Comparison of ENCODE assay signal across 1 cellular context in the genomic region with DNA sequence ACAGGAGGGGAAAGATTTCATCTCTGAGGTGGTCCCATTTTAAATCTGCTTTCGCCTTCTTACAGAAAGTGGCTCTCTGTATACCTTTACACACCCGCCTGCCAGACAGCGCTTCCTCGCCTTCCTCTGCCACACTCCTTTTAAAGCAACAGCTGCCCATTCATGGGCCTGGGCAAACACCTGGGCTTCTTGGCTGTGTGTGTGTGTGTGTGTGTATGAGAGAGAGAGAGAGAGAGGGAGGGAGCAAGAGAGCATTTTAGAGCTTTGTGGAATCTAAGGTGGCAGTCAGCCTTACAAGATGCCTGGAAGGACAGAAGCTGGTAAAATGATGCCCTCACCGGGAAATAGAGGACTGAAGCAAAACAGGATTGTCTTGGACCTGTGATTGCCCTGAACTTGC.
TF ChIP-seq lines count a peak whose summit lies in the region.

No MANE protein-coding gene starts in this region.

TF ChIP-seq in GM23338, 12 proteins besides CTCF, POLR2A, EP300 and RAD21 (continued from another document):
- TF ChIP-seq, protein P1, sequence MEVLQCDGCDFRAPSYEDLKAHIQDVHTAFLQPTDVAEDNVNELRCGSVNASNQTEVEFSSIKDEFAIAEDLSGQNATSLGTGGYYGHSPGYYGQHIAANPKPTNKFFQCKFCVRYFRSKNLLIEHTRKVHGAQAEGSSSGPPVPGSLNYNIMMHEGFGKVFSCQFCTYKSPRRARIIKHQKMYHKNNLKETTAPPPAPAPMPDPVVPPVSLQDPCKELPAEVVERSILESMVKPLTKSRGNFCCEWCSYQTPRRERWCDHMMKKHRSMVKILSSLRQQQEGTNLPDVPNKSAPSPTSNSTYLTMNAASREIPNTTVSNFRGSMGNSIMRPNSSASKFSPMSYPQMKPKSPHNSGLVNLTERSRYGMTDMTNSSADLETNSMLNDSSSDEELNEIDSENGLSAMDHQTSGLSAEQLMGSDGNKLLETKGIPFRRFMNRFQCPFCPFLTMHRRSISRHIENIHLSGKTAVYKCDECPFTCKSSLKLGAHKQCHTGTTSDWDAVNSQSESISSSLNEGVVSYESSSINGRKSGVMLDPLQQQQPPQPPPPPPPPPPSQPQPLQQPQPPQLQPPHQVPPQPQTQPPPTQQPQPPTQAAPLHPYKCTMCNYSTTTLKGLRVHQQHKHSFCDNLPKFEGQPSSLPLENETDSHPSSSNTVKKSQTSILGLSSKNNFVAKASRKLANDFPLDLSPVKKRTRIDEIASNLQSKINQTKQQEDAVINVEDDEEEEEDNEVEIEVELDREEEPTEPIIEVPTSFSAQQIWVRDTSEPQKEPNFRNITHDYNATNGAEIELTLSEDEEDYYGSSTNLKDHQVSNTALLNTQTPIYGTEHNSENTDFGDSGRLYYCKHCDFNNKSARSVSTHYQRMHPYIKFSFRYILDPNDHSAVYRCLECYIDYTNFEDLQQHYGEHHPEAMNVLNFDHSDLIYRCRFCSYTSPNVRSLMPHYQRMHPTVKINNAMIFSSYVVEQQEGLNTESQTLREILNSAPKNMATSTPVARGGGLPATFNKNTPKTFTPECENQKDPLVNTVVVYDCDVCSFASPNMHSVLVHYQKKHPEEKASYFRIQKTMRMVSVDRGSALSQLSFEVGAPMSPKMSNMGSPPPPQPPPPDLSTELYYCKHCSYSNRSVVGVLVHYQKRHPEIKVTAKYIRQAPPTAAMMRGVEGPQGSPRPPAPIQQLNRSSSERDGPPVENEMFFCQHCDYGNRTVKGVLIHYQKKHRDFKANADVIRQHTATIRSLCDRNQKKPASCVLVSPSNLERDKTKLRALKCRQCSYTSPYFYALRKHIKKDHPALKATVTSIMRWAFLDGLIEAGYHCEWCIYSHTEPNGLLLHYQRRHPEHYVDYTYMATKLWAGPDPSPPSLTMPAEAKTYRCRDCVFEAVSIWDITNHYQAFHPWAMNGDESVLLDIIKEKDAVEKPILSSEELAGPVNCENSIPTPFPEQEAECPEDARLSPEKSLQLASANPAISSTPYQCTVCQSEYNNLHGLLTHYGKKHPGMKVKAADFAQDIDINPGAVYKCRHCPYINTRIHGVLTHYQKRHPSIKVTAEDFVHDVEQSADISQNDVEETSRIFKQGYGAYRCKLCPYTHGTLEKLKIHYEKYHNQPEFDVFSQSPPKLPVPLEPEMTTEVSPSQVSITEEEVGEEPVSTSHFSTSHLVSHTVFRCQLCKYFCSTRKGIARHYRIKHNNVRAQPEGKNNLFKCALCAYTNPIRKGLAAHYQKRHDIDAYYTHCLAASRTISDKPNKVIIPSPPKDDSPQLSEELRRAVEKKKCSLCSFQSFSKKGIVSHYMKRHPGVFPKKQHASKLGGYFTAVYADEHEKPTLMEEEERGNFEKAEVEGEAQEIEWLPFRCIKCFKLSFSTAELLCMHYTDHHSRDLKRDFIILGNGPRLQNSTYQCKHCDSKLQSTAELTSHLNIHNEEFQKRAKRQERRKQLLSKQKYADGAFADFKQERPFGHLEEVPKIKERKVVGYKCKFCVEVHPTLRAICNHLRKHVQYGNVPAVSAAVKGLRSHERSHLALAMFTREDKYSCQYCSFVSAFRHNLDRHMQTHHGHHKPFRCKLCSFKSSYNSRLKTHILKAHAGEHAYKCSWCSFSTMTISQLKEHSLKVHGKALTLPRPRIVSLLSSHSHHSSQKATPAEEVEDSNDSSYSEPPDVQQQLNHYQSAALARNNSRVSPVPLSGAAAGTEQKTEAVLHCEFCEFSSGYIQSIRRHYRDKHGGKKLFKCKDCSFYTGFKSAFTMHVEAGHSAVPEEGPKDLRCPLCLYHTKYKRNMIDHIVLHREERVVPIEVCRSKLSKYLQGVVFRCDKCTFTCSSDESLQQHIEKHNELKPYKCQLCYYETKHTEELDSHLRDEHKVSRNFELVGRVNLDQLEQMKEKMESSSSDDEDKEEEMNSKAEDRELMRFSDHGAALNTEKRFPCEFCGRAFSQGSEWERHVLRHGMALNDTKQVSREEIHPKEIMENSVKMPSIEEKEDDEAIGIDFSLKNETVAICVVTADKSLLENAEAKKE (CRISPR knock-in tag; IDR thresholded peaks at IDR 0.05), result no peak
- TF ChIP-seq ZNF331 (CRISPR knock-in tag; IDR thresholded peaks at IDR 0.05; ENCODE audit: low read depth), result no peak
- no peak for TF ChIP-seq JUNB (IDR thresholded peaks at IDR 0.05; ENCODE audit: unreplicated experiment)
- TF ChIP-seq EZH2 (IDR thresholded peaks at IDR 0.05; ENCODE audit: low read depth, unreplicated experiment), result no peak
- TF ChIP-seq POLR2AphosphoS5 (IDR thresholded peaks at IDR 0.05; ENCODE audit: low read depth), result no peak
- no peak for TF ChIP-seq NANOG (IDR thresholded peaks at IDR 0.05; ENCODE audit: borderline replicate concordance)
TF ChIP-seq in GM23338: peak in this region for 0.
